In the genomic region with DNA sequence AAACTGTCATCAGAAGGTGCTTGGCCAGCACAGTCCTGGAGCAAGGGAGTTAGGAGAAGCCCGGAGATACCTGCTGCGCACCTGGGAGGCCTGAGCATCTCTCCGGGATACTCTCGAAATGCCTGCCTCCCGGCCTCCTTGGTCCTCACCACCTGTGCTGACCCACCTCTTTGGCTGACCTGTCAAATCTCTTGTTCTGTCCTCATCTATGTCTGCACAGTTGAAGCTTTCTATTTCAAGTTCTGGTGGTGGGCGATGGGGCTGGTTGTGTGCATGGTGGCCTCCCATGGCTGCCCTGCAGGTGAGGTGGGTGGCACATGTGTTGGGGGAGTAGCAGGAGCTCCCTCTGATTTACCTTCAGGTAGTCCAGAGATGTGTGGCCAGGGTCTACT, we compare ENCODE assay signal across 1 cellular context.
A peak's percentile ranks its signal among the peaks of the same experiment; 100 is the strongest.
TF ChIP-seq lines count a peak whose summit lies in the region.

No MANE protein-coding gene starts in this region.

TF ChIP-seq in A549, 52 proteins besides CTCF, POLR2A, EP300 and RAD21:
- TF ChIP-seq, protein P1, sequence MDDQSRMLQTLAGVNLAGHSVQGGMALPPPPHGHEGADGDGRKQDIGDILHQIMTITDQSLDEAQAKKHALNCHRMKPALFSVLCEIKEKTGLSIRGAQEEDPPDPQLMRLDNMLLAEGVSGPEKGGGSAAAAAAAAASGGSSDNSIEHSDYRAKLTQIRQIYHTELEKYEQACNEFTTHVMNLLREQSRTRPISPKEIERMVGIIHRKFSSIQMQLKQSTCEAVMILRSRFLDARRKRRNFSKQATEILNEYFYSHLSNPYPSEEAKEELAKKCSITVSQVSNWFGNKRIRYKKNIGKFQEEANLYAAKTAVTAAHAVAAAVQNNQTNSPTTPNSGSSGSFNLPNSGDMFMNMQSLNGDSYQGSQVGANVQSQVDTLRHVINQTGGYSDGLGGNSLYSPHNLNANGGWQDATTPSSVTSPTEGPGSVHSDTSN (IDR thresholded peaks at IDR 0.05): no peak
- TF ChIP-seq, protein P2, sequence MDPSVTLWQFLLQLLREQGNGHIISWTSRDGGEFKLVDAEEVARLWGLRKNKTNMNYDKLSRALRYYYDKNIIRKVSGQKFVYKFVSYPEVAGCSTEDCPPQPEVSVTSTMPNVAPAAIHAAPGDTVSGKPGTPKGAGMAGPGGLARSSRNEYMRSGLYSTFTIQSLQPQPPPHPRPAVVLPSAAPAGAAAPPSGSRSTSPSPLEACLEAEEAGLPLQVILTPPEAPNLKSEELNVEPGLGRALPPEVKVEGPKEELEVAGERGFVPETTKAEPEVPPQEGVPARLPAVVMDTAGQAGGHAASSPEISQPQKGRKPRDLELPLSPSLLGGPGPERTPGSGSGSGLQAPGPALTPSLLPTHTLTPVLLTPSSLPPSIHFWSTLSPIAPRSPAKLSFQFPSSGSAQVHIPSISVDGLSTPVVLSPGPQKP (IDR thresholded peaks at IDR 0.05; ENCODE audit: low read depth, low read length): no peak
- no peak for TF ChIP-seq ZSCAN20 (CRISPR knock-in tag; IDR thresholded peaks at IDR 0.05)
- peak; percentile 14; the same call in 1 of the 2 replicates for TF ChIP-seq FOSB (CRISPR knock-in tag; IDR thresholded peaks at IDR 0.05)
- TF ChIP-seq TP53 (CRISPR knock-in tag; IDR thresholded peaks at IDR 0.05): 0 out of 2 replicates have a peak, but pooled peaks have one; percentile 12
- no peak for TF ChIP-seq CBX2 (IDR thresholded peaks at IDR 0.05; ENCODE audit: borderline replicate concordance, low read depth)
- TF ChIP-seq, protein P3, sequence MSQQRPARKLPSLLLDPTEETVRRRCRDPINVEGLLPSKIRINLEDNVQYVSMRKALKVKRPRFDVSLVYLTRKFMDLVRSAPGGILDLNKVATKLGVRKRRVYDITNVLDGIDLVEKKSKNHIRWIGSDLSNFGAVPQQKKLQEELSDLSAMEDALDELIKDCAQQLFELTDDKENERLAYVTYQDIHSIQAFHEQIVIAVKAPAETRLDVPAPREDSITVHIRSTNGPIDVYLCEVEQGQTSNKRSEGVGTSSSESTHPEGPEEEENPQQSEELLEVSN (IDR thresholded peaks at IDR 0.05; ENCODE audit: borderline replicate concordance, low read depth): no peak
- TF ChIP-seq, protein P4, sequence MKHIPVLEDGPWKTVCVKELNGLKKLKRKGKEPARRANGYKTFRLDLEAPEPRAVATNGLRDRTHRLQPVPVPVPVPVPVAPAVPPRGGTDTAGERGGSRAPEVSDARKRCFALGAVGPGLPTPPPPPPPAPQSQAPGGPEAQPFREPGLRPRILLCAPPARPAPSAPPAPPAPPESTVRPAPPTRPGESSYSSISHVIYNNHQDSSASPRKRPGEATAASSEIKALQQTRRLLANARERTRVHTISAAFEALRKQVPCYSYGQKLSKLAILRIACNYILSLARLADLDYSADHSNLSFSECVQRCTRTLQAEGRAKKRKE (CRISPR knock-in tag; IDR thresholded peaks at IDR 0.05; ENCODE audit: low read depth): no peak
- TF ChIP-seq FOSL2 (IDR thresholded peaks at IDR 0.05): no peak
- TF ChIP-seq FOSL2 (CRISPR knock-in tag; IDR thresholded peaks at IDR 0.05): no peak
- 0 out of 2 replicates have a peak, but pooled peaks have one; percentile 12 for TF ChIP-seq EHF (CRISPR knock-in tag; IDR thresholded peaks at IDR 0.05)
- no peak for TF ChIP-seq EHMT2 (IDR thresholded peaks at IDR 0.05; ENCODE audit: low read depth)
- no peak for TF ChIP-seq HDAC2 (IDR thresholded peaks at IDR 0.05)
TF ChIP-seq in A549: peak in this region for 3.
